Comparison of ENCODE assay signal across 10 cellular contexts in the genomic region with DNA sequence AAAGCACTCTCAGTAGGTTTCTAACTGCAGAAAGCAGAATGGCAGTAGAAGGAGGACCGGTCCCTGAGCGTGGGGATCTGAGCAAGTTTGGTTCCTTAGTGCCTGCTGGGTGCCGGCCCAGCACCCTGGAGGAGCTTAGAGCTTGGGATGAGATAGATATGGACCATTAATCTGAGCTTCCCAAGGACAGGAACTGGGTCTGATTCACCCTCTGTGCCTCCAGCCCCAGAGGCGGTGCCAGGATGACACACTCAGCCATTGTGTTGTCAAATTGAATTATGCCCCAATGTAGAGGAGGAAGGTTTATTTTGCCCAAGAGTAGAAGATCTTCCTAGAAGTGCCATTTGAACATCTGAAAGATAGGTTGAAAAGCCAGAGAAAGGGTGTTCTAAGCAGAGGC. TPM values are rescaled to one million over a fixed set of nuclear protein-coding genes. Genes with fewer than 3 reads are reported as not detected.
DNase-seq lines count a peak whose midpoint lies in the region; ATAC-seq and TF ChIP-seq lines count a peak whose summit lies in the region.
"Had no signal": no experiment of that assay in that cellular context is flagged by ENCODE, and none has a peak within 500 bp of the region (broad histone marks: within the 10 kb centered on the region; RNA-seq: fewer than 3 reads in every experiment).

No MANE protein-coding gene starts in this region.

- H3K27me3 Mint-ChIP-seq in activated CD4-positive, alpha-beta T cell treated with anti-CD3 and anti-CD28 coated beads, Interleukin-2, amount 10 ng/mL, durations not matched to agents 24 days and 14 days, result no peaks in the 10 kb centered on the region
- no peaks in the 10 kb centered on the region for H3K27me3 Mint-ChIP-seq in WTC11 (ENCODE audit: low read depth)
- no peaks in the 10 kb centered on the region for H3K27me3 Mint-ChIP-seq in CD4-positive, alpha-beta memory T cell

- H3K27ac ChIP-seq in temporal lobe (ENCODE audit: low read depth, low read length), result peak overlapping the region; percentile 69
- no peak overlapping the region for H3K27ac ChIP-seq in CD4-positive, alpha-beta memory T cell (ENCODE audit: low read depth, low read length)

- ATAC-seq in WTC11, result no peak

- H3K4me1 ChIP-seq in CD4-positive, alpha-beta memory T cell (ENCODE audit: insufficient read depth, low read length), result peaks cover 26% of the 10 kb centered on the region

- no peak overlapping the region for H3K4me3 Mint-ChIP-seq in activated CD4-positive, alpha-beta T cell treated with anti-CD3 and anti-CD28 coated beads, Interleukin-2, amount 10 ng/mL, durations not matched to agents 24 days and 14 days
- H3K4me3 Mint-ChIP-seq in WTC11, result no peak overlapping the region
- H3K4me3 Mint-ChIP-seq in CD4-positive, alpha-beta memory T cell, result no peak overlapping the region

- intact Hi-C loops in activated CD4-positive, alpha-beta T cell treated with anti-CD3 and anti-CD28 coated beads, Interleukin-2, amount 10 ng/mL, durations not matched to agents 24 days and 14 days (cut with micrococcal nuclease), result no loop called here
- intact Hi-C loops in CD4-positive, alpha-beta memory T cell (cut with micrococcal nuclease), result no loop called here

- CTCF ChIA-PET in WTC11 (lab: Charles Lee), result interaction anchor here (0.7 kb wide), 1 partner anchor 227 kb away, joined by 4 read pairs; no protein-coding TSS in a partner anchor
- CTCF ChIA-PET in CD4-positive, alpha-beta memory T cell (lab: Charles Lee; ENCODE audit: partially characterized antibody), result no interaction called here

- no peak for DNase-seq in activated CD4-positive, alpha-beta T cell treated with anti-CD3 and anti-CD28 coated beads, Interleukin-2, amount 10 ng/mL, durations not matched to agents 24 days and 14 days
- no peak for DNase-seq in activated CD4-positive, alpha-beta T cell treated with anti-CD3 and anti-CD28 coated beads, Interleukin-2, amount 50 U/mL, for 4 hours
- DNase-seq in WTC11 (ENCODE audit: low spot score), result no peak
- DNase-seq in globus pallidus (ENCODE audit: low spot score), result peak; percentile 38
- DNase-seq in CD4-positive, alpha-beta memory T cell, result no peak
- no peak for DNase-seq in NCI-H1417 (lab: John Stamatoyannopoulos, UW)
- no peak for DNase-seq in iPS-NIHi7 (ENCODE audit: extremely low spot score)
- DNase-seq: NCI-H510A, occipital lobe had no signal

- peaks cover 5% of the 10 kb centered on the region for H3K36me3 ChIP-seq in CD4-positive, alpha-beta memory T cell (ENCODE audit: insufficient read depth, low read length)

- peak overlapping the region; percentile 3 for H3K27ac Mint-ChIP-seq in activated CD4-positive, alpha-beta T cell treated with anti-CD3 and anti-CD28 coated beads, Interleukin-2, amount 10 ng/mL, durations not matched to agents 24 days and 14 days
- H3K27ac Mint-ChIP-seq in WTC11, result peak overlapping the region; percentile 34
- peak overlapping the region in 3 of 7 donors; percentile 32 to 77 (median 53) for H3K27ac Mint-ChIP-seq in CD4-positive, alpha-beta memory T cell

- H3K27me3 ChIP-seq in CD4-positive, alpha-beta memory T cell (ENCODE audit: insufficient read depth, low read length), result no peaks in the 10 kb centered on the region

- no peaks in the 10 kb centered on the region for H3K9me3 Mint-ChIP-seq in activated CD4-positive, alpha-beta T cell treated with anti-CD3 and anti-CD28 coated beads, Interleukin-2, amount 10 ng/mL, durations not matched to agents 24 days and 14 days
- H3K9me3 Mint-ChIP-seq in WTC11, result no peaks in the 10 kb centered on the region
- no peaks in the 10 kb centered on the region for H3K9me3 Mint-ChIP-seq in CD4-positive, alpha-beta memory T cell

- no peak for TF ChIP-seq CTCF in WTC11 (IDR thresholded peaks at IDR 0.05)

- H3K4me1 Mint-ChIP-seq in activated CD4-positive, alpha-beta T cell treated with anti-CD3 and anti-CD28 coated beads, Interleukin-2, amount 10 ng/mL, durations not matched to agents 24 days and 14 days, result peaks cover 35% of the 10 kb centered on the region
- peaks cover 28% of the 10 kb centered on the region for H3K4me1 Mint-ChIP-seq in WTC11
- H3K4me1 Mint-ChIP-seq in CD4-positive, alpha-beta memory T cell, result peaks cover 31 to 62% (median 40%) of the 10 kb centered on the region in 4 donors

- H3K9me3 ChIP-seq in CD4-positive, alpha-beta memory T cell (ENCODE audit: control insufficient read depth in 1 of 2, low read length in 2 of 2), result no peaks in the 10 kb centered on the region

- no peak overlapping the region for H3K4me3 ChIP-seq in CD4-positive, alpha-beta memory T cell (ENCODE audit: low read length in 2 of 2)

- POLR2A ChIA-PET in WTC11 (lab: Charles Lee), result no interaction called here
- POLR2A ChIA-PET in CD4-positive, alpha-beta memory T cell (lab: Charles Lee; ENCODE audit: partially characterized antibody), result no interaction called here

- H3K36me3 Mint-ChIP-seq in activated CD4-positive, alpha-beta T cell treated with anti-CD3 and anti-CD28 coated beads, Interleukin-2, amount 10 ng/mL, durations not matched to agents 24 days and 14 days (ENCODE audit: low read depth), result peaks cover 17% of the 10 kb centered on the region
- peaks cover 18% of the 10 kb centered on the region for H3K36me3 Mint-ChIP-seq in WTC11
- peaks cover 6 to 28% of the 10 kb centered on the region in 2 donors for H3K36me3 Mint-ChIP-seq in CD4-positive, alpha-beta memory T cell

TF ChIP-seq in WTC11, 78 proteins besides CTCF, POLR2A, EP300 and RAD21 (continues in another document):
- TF ChIP-seq, protein P1, sequence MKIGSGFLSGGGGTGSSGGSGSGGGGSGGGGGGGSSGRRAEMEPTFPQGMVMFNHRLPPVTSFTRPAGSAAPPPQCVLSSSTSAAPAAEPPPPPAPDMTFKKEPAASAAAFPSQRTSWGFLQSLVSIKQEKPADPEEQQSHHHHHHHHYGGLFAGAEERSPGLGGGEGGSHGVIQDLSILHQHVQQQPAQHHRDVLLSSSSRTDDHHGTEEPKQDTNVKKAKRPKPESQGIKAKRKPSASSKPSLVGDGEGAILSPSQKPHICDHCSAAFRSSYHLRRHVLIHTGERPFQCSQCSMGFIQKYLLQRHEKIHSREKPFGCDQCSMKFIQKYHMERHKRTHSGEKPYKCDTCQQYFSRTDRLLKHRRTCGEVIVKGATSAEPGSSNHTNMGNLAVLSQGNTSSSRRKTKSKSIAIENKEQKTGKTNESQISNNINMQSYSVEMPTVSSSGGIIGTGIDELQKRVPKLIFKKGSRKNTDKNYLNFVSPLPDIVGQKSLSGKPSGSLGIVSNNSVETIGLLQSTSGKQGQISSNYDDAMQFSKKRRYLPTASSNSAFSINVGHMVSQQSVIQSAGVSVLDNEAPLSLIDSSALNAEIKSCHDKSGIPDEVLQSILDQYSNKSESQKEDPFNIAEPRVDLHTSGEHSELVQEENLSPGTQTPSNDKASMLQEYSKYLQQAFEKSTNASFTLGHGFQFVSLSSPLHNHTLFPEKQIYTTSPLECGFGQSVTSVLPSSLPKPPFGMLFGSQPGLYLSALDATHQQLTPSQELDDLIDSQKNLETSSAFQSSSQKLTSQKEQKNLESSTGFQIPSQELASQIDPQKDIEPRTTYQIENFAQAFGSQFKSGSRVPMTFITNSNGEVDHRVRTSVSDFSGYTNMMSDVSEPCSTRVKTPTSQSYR (CRISPR knock-in tag; IDR thresholded peaks at IDR 0.05), result no peak
- TF ChIP-seq ZNF263 (CRISPR knock-in tag; IDR thresholded peaks at IDR 0.05; ENCODE audit: low read depth) (no peak), KAT7 (CRISPR knock-in tag; IDR thresholded peaks at IDR 0.05; ENCODE audit: borderline replicate concordance) (no peak), GTF2I (CRISPR knock-in tag; conservative IDR thresholded peaks at IDR 0.05) (no peak), TP53 (CRISPR knock-in tag; IDR thresholded peaks at IDR 0.05) (no peak), OVOL2 (CRISPR knock-in tag; IDR thresholded peaks at IDR 0.05; ENCODE audit: borderline replicate concordance) (no peak), JUN (CRISPR knock-in tag; IDR thresholded peaks at IDR 0.05) (no peak)
- TF ChIP-seq, protein P2, sequence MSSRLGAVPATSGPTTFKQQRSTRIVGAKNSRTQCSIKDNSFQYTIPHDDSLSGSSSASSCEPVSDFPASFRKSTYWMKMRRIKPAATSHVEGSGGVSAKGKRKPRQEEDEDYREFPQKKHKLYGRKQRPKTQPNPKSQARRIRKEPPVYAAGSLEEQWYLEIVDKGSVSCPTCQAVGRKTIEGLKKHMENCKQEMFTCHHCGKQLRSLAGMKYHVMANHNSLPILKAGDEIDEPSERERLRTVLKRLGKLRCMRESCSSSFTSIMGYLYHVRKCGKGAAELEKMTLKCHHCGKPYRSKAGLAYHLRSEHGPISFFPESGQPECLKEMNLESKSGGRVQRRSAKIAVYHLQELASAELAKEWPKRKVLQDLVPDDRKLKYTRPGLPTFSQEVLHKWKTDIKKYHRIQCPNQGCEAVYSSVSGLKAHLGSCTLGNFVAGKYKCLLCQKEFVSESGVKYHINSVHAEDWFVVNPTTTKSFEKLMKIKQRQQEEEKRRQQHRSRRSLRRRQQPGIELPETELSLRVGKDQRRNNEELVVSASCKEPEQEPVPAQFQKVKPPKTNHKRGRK (CRISPR knock-in tag; IDR thresholded peaks at IDR 0.05; ENCODE audit: borderline replicate concordance), result no peak
- TF ChIP-seq, protein P3, sequence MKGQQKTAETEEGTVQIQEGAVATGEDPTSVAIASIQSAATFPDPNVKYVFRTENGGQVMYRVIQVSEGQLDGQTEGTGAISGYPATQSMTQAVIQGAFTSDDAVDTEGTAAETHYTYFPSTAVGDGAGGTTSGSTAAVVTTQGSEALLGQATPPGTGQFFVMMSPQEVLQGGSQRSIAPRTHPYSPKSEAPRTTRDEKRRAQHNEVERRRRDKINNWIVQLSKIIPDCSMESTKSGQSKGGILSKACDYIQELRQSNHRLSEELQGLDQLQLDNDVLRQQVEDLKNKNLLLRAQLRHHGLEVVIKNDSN (CRISPR knock-in tag; IDR thresholded peaks at IDR 0.05), result no peak

RNA-seq across cellular contexts. Expression of a gene that starts 4.3 kb away (rescaled TPM):
- 69.1 and 70.5 TPM in 2 replicates for total RNA-seq in activated CD4-positive, alpha-beta T cell treated with anti-CD3 and anti-CD28 coated beads, Interleukin-2, amount 10 ng/mL, durations not matched to agents 24 days and 14 days
- total RNA-seq in WTC11 (2021), result 61.6 to 64.7 TPM (median 64.7 TPM) in 3 replicates
- total RNA-seq in temporal lobe, result 46.5 TPM
- total RNA-seq in CD4-positive, alpha-beta memory T cell, result 10 to 100 TPM; 39.4 to 40.3 TPM
- 1 to 10 TPM in 1 of 2 donors, under 1 TPM in 1; 0.20 to 1.5 TPM for polyA plus RNA-seq in CD4-positive, alpha-beta memory T cell

RNA-seq across cellular contexts. Expression of a gene that starts 19.7 kb away (rescaled TPM):
- total RNA-seq in activated CD4-positive, alpha-beta T cell treated with anti-CD3 and anti-CD28 coated beads, Interleukin-2, amount 10 ng/mL, durations not matched to agents 24 days and 14 days, result 185 and 187 TPM in 2 replicates
- total RNA-seq in WTC11 (2021), result 144 to 160 TPM (median 151 TPM) in 3 replicates
- total RNA-seq in temporal lobe, result 31.2 TPM
- 10 to 100 TPM; 69.1 to 74.7 TPM for total RNA-seq in CD4-positive, alpha-beta memory T cell
- 10 to 100 TPM; 12.7 to 32.3 TPM for polyA plus RNA-seq in CD4-positive, alpha-beta memory T cell
